ENCODE assay signal across 19 cellular contexts in genomic region chr7:156618078-156618790, GRCh38. TPM values are rescaled to one million over a fixed set of nuclear protein-coding genes. Genes with fewer than 3 reads are reported as not detected.
DNase-seq lines count a peak whose midpoint lies in the region; ATAC-seq, FAIRE-seq and TF ChIP-seq lines count a peak whose summit lies in the region.
"Had no signal": no experiment of that assay in that cellular context is flagged by ENCODE, and none has a peak within 500 bp of the region (broad histone marks: within the 10 kb centered on the region; RNA-seq: fewer than 3 reads in every experiment).

No MANE protein-coding gene starts in this region.

- no peak overlapping the region for H3K18ac ChIP-seq in mesendoderm (ENCODE audit: low read length)

- H3K79me1 ChIP-seq in mesendoderm (ENCODE audit: low read length), result no peaks in the 10 kb centered on the region

- WGBS in A549 (ENCODE audit: missing lambda C conversion rate), result 77% methylated on average over 14 of the region's 18 CpGs
- 86% methylated on average over 18 of the region's 18 CpGs for WGBS in HUES64
- WGBS in mesendoderm (ENCODE audit: extremely low coverage, insufficient coverage, low lambda C conversion rate), result no CpG with 5 or more reads among the region's 18 CpGs

- H4K8ac ChIP-seq in mesendoderm (ENCODE audit: low read depth, low read length), result no peak overlapping the region

- H2AK5ac ChIP-seq in mesendoderm (ENCODE audit: low read length), result no peak overlapping the region

- H3K79me2 ChIP-seq in mesendoderm (ENCODE audit: control insufficient read depth, insufficient read depth, low read length), result no peaks in the 10 kb centered on the region

- peak overlapping the region; percentile 17 for H3K56ac ChIP-seq in mesendoderm (ENCODE audit: low read length)

- DNase-seq in A549 (ENCODE audit: low read depth in 1 of 2, low spot score in 1 of 2) (no peak), H7 (peak; percentile 55), mesendoderm (no peak), ACHN (no peak), superior temporal gyrus (ENCODE audit: extremely low spot score) (no peak), HFFc6 (no peak)
- DNase-seq: 8988T; C1 segment of cervical spinal cord; CD4-positive, alpha-beta T cell; DMS79; GOT3; IMR-90; KG1 had no signal

- no peak overlapping the region for H3K23ac ChIP-seq in mesendoderm (ENCODE audit: low read length)

- H3K4me3 Mint-ChIP-seq in HFFc6, result no peak overlapping the region
- H3K4me3 Mint-ChIP-seq: B cell had no signal

- no peak overlapping the region for H3K9ac ChIP-seq in HUES64 (ENCODE audit: low read depth, low read length)
- no peak overlapping the region for H3K9ac ChIP-seq in mesendoderm (ENCODE audit: low read length)

- no peak overlapping the region for H3K4me3 ChIP-seq in A549
- no peak overlapping the region for H3K4me3 ChIP-seq in H7 (ENCODE audit: insufficient read depth, low read depth, low read length)
- no peak overlapping the region for H3K4me3 ChIP-seq in HUES64 (ENCODE audit: low read length)
- H3K4me3 ChIP-seq in mesendoderm (ENCODE audit: low read length), result no peak overlapping the region

- no peak overlapping the region for H3K27ac Mint-ChIP-seq in HFFc6
- H3K27ac Mint-ChIP-seq: B cell; CD4-positive, alpha-beta T cell had no signal

- no peak for TF ChIP-seq RAD21 in A549 (conservative IDR thresholded peaks at IDR 0.05 in 1 of 2, IDR thresholded peaks at IDR 0.05 in 1 of 2)

- TF ChIP-seq POLR2A in A549 (IDR thresholded peaks at IDR 0.05; ENCODE audit: low read length), result no peak

- peaks cover 17% of the 10 kb centered on the region for H3K27me3 Mint-ChIP-seq in HFFc6 (ENCODE audit: insufficient read depth)

- H3K27ac ChIP-seq in A549, result no peak overlapping the region
- peak overlapping the region; percentile 74; the same call in 1 of the 2 replicates for H3K27ac ChIP-seq in HUES64 (ENCODE audit: low read depth, low read length)
- no peak overlapping the region for H3K27ac ChIP-seq in mesendoderm (ENCODE audit: low read depth, low read length)

- no peak overlapping the region for H3K4ac ChIP-seq in mesendoderm (ENCODE audit: low read depth, low read length)

- in situ Hi-C loops in ACHN (cut with HindIII; ENCODE audit: low pct_ligation_motif_present, low pct_unique_long_range_greater_than_20kb, low sequenced_read_pairs), result no loop called here

- no peak for TF ChIP-seq CTCF in A549 (IDR thresholded peaks at IDR 0.05)
- no peak for TF ChIP-seq CTCF in HFFc6 (IDR thresholded peaks at IDR 0.05)

- no peaks in the 10 kb centered on the region for H3K9me3 ChIP-seq in A549
- no peaks in the 10 kb centered on the region for H3K9me3 ChIP-seq in HUES64 (ENCODE audit: insufficient read depth, low read depth, low read length)

- H2BK120ac ChIP-seq in mesendoderm (ENCODE audit: low read depth, low read length), result no peak overlapping the region

- no peaks in the 10 kb centered on the region for H3K36me3 Mint-ChIP-seq in HFFc6 (ENCODE audit: low read depth)

- FAIRE-seq in A549 (lab: Jason Lieb, UNC), result no peak
- FAIRE-seq: G401.6, GM12891 had no signal

- CTCF ChIA-PET in A549 (lab: Yijun Ruan, JAX), result interaction anchor here (1.2 to 1.8 kb wide), 2 partner anchors 11 to 27 kb away, joined by 3 to 4 read pairs; no protein-coding TSS in a partner anchor

- POLR2A ChIA-PET in A549 (lab: Yijun Ruan, JAX), result no interaction called here

- TF ChIP-seq EP300 in A549 (IDR thresholded peaks at IDR 0.05), result no peak

- no peak overlapping the region for H4K5ac ChIP-seq in mesendoderm (ENCODE audit: low read length)

- no peak overlapping the region for H2BK15ac ChIP-seq in mesendoderm (replicated peaks; ENCODE audit: low read depth)

- ATAC-seq in A549, result no peak
- ATAC-seq in HG03460 (IDR thresholded peaks at IDR 0.05; ENCODE audit: unreplicated experiment), result no peak
- ATAC-seq: HCT116 had no signal

- no peaks in the 10 kb centered on the region for H3K4me1 ChIP-seq in A549
- H3K4me1 ChIP-seq in HUES64 (ENCODE audit: insufficient read depth, low read length), result peaks cover 28% of the 10 kb centered on the region
- H3K4me1 ChIP-seq in mesendoderm (ENCODE audit: control insufficient read depth, low read depth, low read length), result peaks cover 2% of the 10 kb centered on the region

- H3K27me3 ChIP-seq in H7 (ENCODE audit: control insufficient read depth, insufficient read depth, low read length) (peaks cover 17% of the 10 kb centered on the region), HUES64 (ENCODE audit: insufficient read depth, low read length) (peaks cover 29% of the 10 kb centered on the region), mesendoderm (ENCODE audit: insufficient read depth, low read length, poor library complexity) (no peaks in the 10 kb centered on the region)

- H3K36me3 ChIP-seq in H7 (replicated peaks; ENCODE audit: control insufficient read depth, insufficient read depth, low read length), result no peaks in the 10 kb centered on the region
- no peaks in the 10 kb centered on the region for H3K36me3 ChIP-seq in HUES64 (ENCODE audit: insufficient read depth, low read length)
- no peaks in the 10 kb centered on the region for H3K36me3 ChIP-seq in mesendoderm (ENCODE audit: control insufficient read depth, insufficient read depth, low read length)

- H3K4me2 ChIP-seq in A549 (no peak overlapping the region), mesendoderm (ENCODE audit: low read length) (no peak overlapping the region)

- H3K9me3 Mint-ChIP-seq in HFFc6, result no peaks in the 10 kb centered on the region; the same call in 1 of the 2 replicates

- H2BK5ac ChIP-seq in mesendoderm (ENCODE audit: low read length), result no peak overlapping the region

- H3K4me1 Mint-ChIP-seq in HFFc6 (ENCODE audit: low read depth), result no peaks in the 10 kb centered on the region

TF ChIP-seq in A549, 52 proteins besides CTCF, POLR2A, EP300 and RAD21:
- TF ChIP-seq ZC3H11A (IDR thresholded peaks at IDR 0.05), result peak; percentile 83
- TF ChIP-seq HDAC2 (IDR thresholded peaks at IDR 0.05), result no peak

RNA-seq across cellular contexts. Expression of gene RNF32, which starts 22.3 kb away (rescaled TPM):
- polyA plus RNA-seq in A549 (2011; rRNA removed) (2.5 and 2.8 TPM in 2 replicates), A549 (2017; fragmentation: RNase III; extraction: RNeasy Plus Mini Kit Qiagen cat#74134 plus additional on column Dnase treatment) (1.3 to 1.8 TPM (median 1.4 TPM) in 3 replicates)
- 0.70 TPM in 2 replicates for polyA plus RNA-seq in A549 (2012; cell fraction: cytosol; rRNA removed)
- polyA plus RNA-seq in A549 (2012; cell fraction: nucleus; rRNA removed), result 0.30 and 1.1 TPM in 2 replicates
- 1.0 and 2.0 TPM in 2 replicates for polyA minus RNA-seq in A549 (2011; rRNA and poly(A)+ RNA removed)
- 1.0 and 1.1 TPM in 2 replicates for total RNA-seq in H7 (2014; rRNA removed; shearing (Covaris generic))
- polyA plus RNA-seq in HUES64 (2013, experiment 1 of 2), result 0.75 TPM
- 1.0 TPM for polyA plus RNA-seq in HUES64 (2013, experiment 2 of 2)
- 1.7 TPM for polyA plus RNA-seq in mesendoderm (2013, experiment 1 of 2)
- 1.4 TPM for polyA plus RNA-seq in mesendoderm (2013, experiment 2 of 2)
- total RNA-seq in HFFc6 (2021; fragmentation: NEBNext Ultra II Directional; extraction: Animal tissue kit (Norgen Biotek cat#: 25700)), result 1 to 10 TPM in 4 of 6 experiments, under 1 TPM in 2; 0.94 to 2.5 (median 1.4) TPM
